28 cellular contexts compared by ENCODE assay signal in genomic region chr11:42819126-42819525, GRCh38.
"Had no signal": no experiment of that assay in that cellular context is flagged by ENCODE, and none has a peak within 500 bp of the region (broad histone marks: within the 10 kb centered on the region; RNA-seq: fewer than 3 reads in every experiment).

No MANE protein-coding gene starts in this region.

- H3K9me3 ChIP-seq: stomach, suprapubic skin, testis, thoracic aorta, thyroid gland, tibial artery, tibial nerve, transverse colon, upper lobe of left lung, upper lobe of right lung, uterus, vagina had no signal

- FAIRE-seq: urothelium cell line had no signal

- H3K27ac Mint-ChIP-seq: stimulated activated effector memory CD8-positive, alpha-beta T cell treated with anti-CD3 and anti-CD28 coated beads, Interleukin-12 subunit alpha, Interleukin-12 subunit beta, amount 100 ng/mL, for 72 hours; stimulated activated memory B cell treated with anti-CD40 and anti-IgM and Interleukin-4, amounts not matched to agents 10 μg/mL and 1 μg/mL and 100 μg/mL, for 72 hours; stimulated activated naive B cell treated with anti-CD40 and anti-IgM and Interleukin-4, amounts not matched to agents 10 μg/mL and 1 μg/mL and 100 μg/mL, for 72 hours; stimulated activated naive CD8-positive, alpha-beta T cell treated with anti-CD3 and anti-CD28 coated beads, Interleukin-15, Interleukin-2, amounts not matched to agents 100 ng/mL and 50 ng/mL, for 24 hours; type B pancreatic cell had no signal

- H3K36me3 Mint-ChIP-seq: stimulated activated effector memory CD8-positive, alpha-beta T cell treated with anti-CD3 and anti-CD28 coated beads, Interleukin-12 subunit alpha, Interleukin-12 subunit beta, amount 100 ng/mL, for 72 hours; stimulated activated memory B cell treated with anti-CD40 and anti-IgM and Interleukin-4, amounts not matched to agents 10 μg/mL and 1 μg/mL and 100 μg/mL, for 72 hours; stimulated activated naive B cell treated with anti-CD40 and anti-IgM and Interleukin-4, amounts not matched to agents 10 μg/mL and 1 μg/mL and 100 μg/mL, for 72 hours; type B pancreatic cell had no signal

- H3K27ac ChIP-seq: stomach, suprapubic skin, testis, thoracic aorta, thyroid gland, tibial artery, tibial nerve, transverse colon, upper lobe of left lung, upper lobe of right lung, uterus, vagina had no signal

- ATAC-seq: stimulated activated effector memory CD8-positive, alpha-beta T cell treated with anti-CD3 and anti-CD28 coated beads, Interleukin-12 subunit alpha, Interleukin-12 subunit beta, amount 100 ng/mL, for 72 hours; stimulated activated memory B cell treated with anti-CD40 and anti-IgM and Interleukin-4, amounts not matched to agents 10 μg/mL and 1 μg/mL and 100 μg/mL, for 72 hours; stimulated activated naive B cell treated with anti-CD40 and anti-IgM and Interleukin-4, amounts not matched to agents 10 μg/mL and 1 μg/mL and 100 μg/mL, for 72 hours; stimulated activated naive CD8-positive, alpha-beta T cell treated with anti-CD3 and anti-CD28 coated beads, Interleukin-15, Interleukin-2, amounts not matched to agents 100 U/mL and 50 U/mL, for 24 hours; upper lobe of right lung had no signal

- H3K27me3 ChIP-seq: stomach, suprapubic skin, testis, thyroid gland, tibial artery, tibial nerve, transverse colon, upper lobe of left lung, upper lobe of right lung, uterus, vagina had no signal

- H3K27me3 Mint-ChIP-seq: stimulated activated memory B cell treated with anti-CD40 and anti-IgM and Interleukin-4, amounts not matched to agents 10 μg/mL and 1 μg/mL and 100 μg/mL, for 72 hours; stimulated activated naive B cell treated with anti-CD40 and anti-IgM and Interleukin-4, amounts not matched to agents 10 μg/mL and 1 μg/mL and 100 μg/mL, for 72 hours; stimulated activated naive CD8-positive, alpha-beta T cell treated with anti-CD3 and anti-CD28 coated beads, Interleukin-15, Interleukin-2, amounts not matched to agents 100 ng/mL and 50 ng/mL, for 24 hours; type B pancreatic cell had no signal

- DNase-seq: stimulated activated CD4-positive, alpha-beta T cell treated with anti-CD3 and anti-CD28 coated beads, Interleukin-2, amount 100 ng/mL, for 48 hours; stimulated activated CD4-positive, alpha-beta T cell treated with anti-CD3 and anti-CD28 coated beads, Interleukin-4, amount 100 ng/mL, for 1 hour; stimulated activated CD4-positive, alpha-beta T cell treated with anti-CD3 and anti-CD28 coated beads, Interleukin-4, amount 100 ng/mL, for 24 hours; stimulated activated CD4-positive, alpha-beta T cell treated with anti-CD3 and anti-CD28 coated beads, Interleukin-4, amount 100 ng/mL, for 4 hours; stimulated activated CD8-positive, alpha-beta memory T cell treated with anti-CD3 and anti-CD28 coated beads, Interleukin-4, amount 100 ng/mL, for 48 hours; stimulated activated naive B cell treated with anti-CD40 and anti-IgM and Interleukin-4, amounts not matched to agents 10 μg/mL and 1 μg/mL and 100 μg/mL, for 72 hours; stimulated activated naive CD4-positive, alpha-beta T cell; stimulated activated naive CD4-positive, alpha-beta T cell treated with Interleukin-2 at 50 U/mL for 16 hours; stimulated activated naive CD8-positive, alpha-beta T cell treated with anti-CD3 and anti-CD28 coated beads, Interleukin-15, Interleukin-2, amounts not matched to agents 100 U/mL and 50 U/mL, for 24 hours; stomach; substantia nigra; testis; thyroid gland; tibial artery; transverse colon; trophoblast cell; upper lobe of left lung; upper lobe of right lung; uterus had no signal

- H3K4me1 Mint-ChIP-seq: stimulated activated effector memory CD8-positive, alpha-beta T cell treated with anti-CD3 and anti-CD28 coated beads, Interleukin-12 subunit alpha, Interleukin-12 subunit beta, amount 100 ng/mL, for 72 hours; stimulated activated memory B cell treated with anti-CD40 and anti-IgM and Interleukin-4, amounts not matched to agents 10 μg/mL and 1 μg/mL and 100 μg/mL, for 72 hours; stimulated activated naive B cell treated with anti-CD40 and anti-IgM and Interleukin-4, amounts not matched to agents 10 μg/mL and 1 μg/mL and 100 μg/mL, for 72 hours had no signal

- H3K9me3 Mint-ChIP-seq: stimulated activated memory B cell treated with anti-CD40 and anti-IgM and Interleukin-4, amounts not matched to agents 10 μg/mL and 1 μg/mL and 100 μg/mL, for 72 hours; stimulated activated naive B cell treated with anti-CD40 and anti-IgM and Interleukin-4, amounts not matched to agents 10 μg/mL and 1 μg/mL and 100 μg/mL, for 72 hours; type B pancreatic cell had no signal

- H3K4me3 ChIP-seq: stomach, suprapubic skin, testis, thoracic aorta, thyroid gland, tibial artery, tibial nerve, transverse colon, upper lobe of left lung, upper lobe of right lung, uterus, vagina had no signal

- H3K36me3 ChIP-seq: stomach, suprapubic skin, thoracic aorta, thyroid gland, tibial artery, tibial nerve, transverse colon, upper lobe of left lung, upper lobe of right lung, uterus, vagina had no signal

- H3K4me1 ChIP-seq: stomach, suprapubic skin, testis, thyroid gland, tibial artery, transverse colon, upper lobe of left lung, upper lobe of right lung, uterus, vagina had no signal

- H3K4me3 Mint-ChIP-seq: stimulated activated effector memory CD8-positive, alpha-beta T cell treated with anti-CD3 and anti-CD28 coated beads, Interleukin-12 subunit alpha, Interleukin-12 subunit beta, amount 100 ng/mL, for 72 hours; stimulated activated memory B cell treated with anti-CD40 and anti-IgM and Interleukin-4, amounts not matched to agents 10 μg/mL and 1 μg/mL and 100 μg/mL, for 72 hours; stimulated activated naive B cell treated with anti-CD40 and anti-IgM and Interleukin-4, amounts not matched to agents 10 μg/mL and 1 μg/mL and 100 μg/mL, for 72 hours; stimulated activated naive CD8-positive, alpha-beta T cell treated with anti-CD3 and anti-CD28 coated beads, Interleukin-15, Interleukin-2, amounts not matched to agents 100 ng/mL and 50 ng/mL, for 24 hours; type B pancreatic cell had no signal
